20 cellular contexts compared by ENCODE assay signal in genomic region chr5:98519530-98519929, GRCh38.
"Had no signal": no experiment of that assay in that cellular context is flagged by ENCODE, and none has a peak within 500 bp of the region (broad histone marks: within the 10 kb centered on the region; RNA-seq: fewer than 3 reads in every experiment).

No MANE protein-coding gene starts in this region.

- H3K27ac ChIP-seq: breast epithelium, coronary artery, esophagus squamous epithelium, heart right ventricle, lower lobe of right lung, right lobe of liver, skin epidermis, stomach, transverse colon, uterus had no signal

- H3K9me3 Mint-ChIP-seq: activated naive CD4-positive, alpha-beta T cell treated with anti-CD3 and anti-CD28 coated beads, Interleukin-2, amount 50 U/mL, for 72 hours; neural crest cell; WTC11 had no signal

- H3K27me3 ChIP-seq: breast epithelium, esophagus squamous epithelium, heart right ventricle, right lobe of liver, stomach, transverse colon, uterus had no signal

- H3K4me1 Mint-ChIP-seq: central memory CD8-positive, alpha-beta T cell; naive B cell had no signal

- ATAC-seq: activated naive CD4-positive, alpha-beta T cell treated with anti-CD3 and anti-CD28 coated beads, Interleukin-2, amount 50 U/mL, for 72 hours; heart right ventricle; left lobe of liver; lower lobe of right lung; right lobe of liver; WTC11 had no signal

- H3K27me3 Mint-ChIP-seq: central memory CD8-positive, alpha-beta T cell had no signal

- H3K36me3 Mint-ChIP-seq: activated naive CD4-positive, alpha-beta T cell treated with anti-CD3 and anti-CD28 coated beads, Interleukin-2, amount 50 U/mL, for 72 hours; naive B cell; WTC11 had no signal

- H3K9me3 ChIP-seq: breast epithelium, esophagus squamous epithelium, heart right ventricle, lower lobe of right lung, right lobe of liver, stomach, transverse colon, uterus had no signal

- H3K4me3 Mint-ChIP-seq: central memory CD8-positive, alpha-beta T cell; naive B cell; WTC11 had no signal

- H3K4me1 ChIP-seq: breast epithelium, esophagus squamous epithelium, heart right ventricle, lower lobe of right lung, right lobe of liver, uterus had no signal

- H3K27ac Mint-ChIP-seq: activated naive CD4-positive, alpha-beta T cell treated with anti-CD3 and anti-CD28 coated beads, Interleukin-2, amount 50 U/mL, for 72 hours; WTC11 had no signal

- H3K4me3 ChIP-seq: breast epithelium, coronary artery, esophagus squamous epithelium, heart right ventricle, lower lobe of right lung, right lobe of liver, skin epidermis, stomach, transverse colon, uterus had no signal

- DNase-seq: activated T-cell treated with anti-CD3 and anti-CD28 coated beads, Interleukin-2, amount 50 U/mL, for 1 hour; aorta; esophagus squamous epithelium; heart right ventricle; lower lobe of right lung; naive B cell; occipital lobe; right lobe of liver; stimulated activated CD4-positive, alpha-beta T cell treated with anti-CD3 and anti-CD28 coated beads, Interleukin-1b, Interleukin-23, amount 100 ng/mL, for 48 hours; stomach; transverse colon; uterus had no signal

- H3K36me3 ChIP-seq: breast epithelium, esophagus squamous epithelium, heart right ventricle, lower lobe of right lung, right lobe of liver, stomach, transverse colon, uterus had no signal
